Comparison of ENCODE assay signal across 9 cellular contexts in genomic region chr10:32413513-32413912, GRCh38. TPM values are rescaled to one million over a fixed set of nuclear protein-coding genes. Genes with fewer than 3 reads are reported as not detected.
DNase-seq lines count a peak whose midpoint lies in the region; ATAC-seq and TF ChIP-seq lines count a peak whose summit lies in the region.
"Had no signal": no experiment of that assay in that cellular context is flagged by ENCODE, and none has a peak within 500 bp of the region (broad histone marks: within the 10 kb centered on the region; RNA-seq: fewer than 3 reads in every experiment).

No MANE protein-coding gene starts in this region.

- CTCF ChIA-PET in activated CD4-positive, alpha-beta memory T cell treated with anti-CD3 and anti-CD28 coated beads for 36 hours (lab: Charles Lee), result no interaction called here

- H3K36me3 Mint-ChIP-seq in activated CD4-positive, alpha-beta memory T cell treated with anti-CD3 and anti-CD28 coated beads for 36 hours, result no peaks in the 10 kb centered on the region
- H3K36me3 Mint-ChIP-seq: WTC11 had no signal

- H3K27me3 ChIP-seq in H7 (ENCODE audit: control insufficient read depth, insufficient read depth, low read length) (no peaks in the 10 kb centered on the region), aorta (ENCODE audit: control insufficient read depth in 1 of 2, insufficient read depth in 2 of 2, low read length in 1 of 2) (no peaks in the 10 kb centered on the region)
- H3K27me3 ChIP-seq: upper lobe of left lung had no signal

- H3K9me3 Mint-ChIP-seq in activated CD4-positive, alpha-beta memory T cell treated with anti-CD3 and anti-CD28 coated beads for 36 hours, result no peaks in the 10 kb centered on the region
- H3K9me3 Mint-ChIP-seq: WTC11 had no signal

- H3K9me3 ChIP-seq in aorta (ENCODE audit: control insufficient read depth, low read length), result no peaks in the 10 kb centered on the region
- H3K9me3 ChIP-seq: upper lobe of left lung had no signal

- POLR2A ChIA-PET in activated CD4-positive, alpha-beta memory T cell treated with anti-CD3 and anti-CD28 coated beads for 36 hours (lab: Charles Lee), result interaction anchor here (1.1 to 1.4 kb wide), 2 partner anchors 32 to 35 kb away, joined by 6 to 7 read pairs; no protein-coding TSS in a partner anchor

- no peaks in the 10 kb centered on the region for H3K27me3 Mint-ChIP-seq in activated CD4-positive, alpha-beta memory T cell treated with anti-CD3 and anti-CD28 coated beads for 36 hours

- H3K4me3 Mint-ChIP-seq in activated CD4-positive, alpha-beta memory T cell treated with anti-CD3 and anti-CD28 coated beads for 36 hours, result no peak overlapping the region
- H3K4me3 Mint-ChIP-seq: WTC11 had no signal

- peak; percentile 79 for DNase-seq in activated CD4-positive, alpha-beta memory T cell treated with anti-CD3 and anti-CD28 coated beads for 36 hours
- peak; percentile 77 for DNase-seq in fibroblast of villous mesenchyme (ENCODE audit: low read depth)
- peak; percentile 9 for DNase-seq in stimulated activated CD8-positive, alpha-beta memory T cell treated with anti-CD3 and anti-CD28 coated beads, Interleukin-12 subunit alpha, Interleukin-12 subunit beta, amount 100 ng/mL, for 4 hours (ENCODE audit: low read depth)
- DNase-seq in SK-N-DZ (ENCODE audit: low spot score), result no peak
- DNase-seq in H7, result no peak
- DNase-seq in aorta, result no peak
- DNase-seq: upper lobe of left lung had no signal

- intact Hi-C loops in activated CD4-positive, alpha-beta memory T cell treated with anti-CD3 and anti-CD28 coated beads for 36 hours (cut with micrococcal nuclease), result loop anchor here (1.0 to 2.0 kb wide), 4 partner anchors 33 to 591 kb away; partner anchors contain the start of gene CCDC7
- intact Hi-C loops in aorta (cut with DNase I), result no loop called here

- peak overlapping the region; percentile 26 for H3K27ac Mint-ChIP-seq in activated CD4-positive, alpha-beta memory T cell treated with anti-CD3 and anti-CD28 coated beads for 36 hours
- H3K27ac Mint-ChIP-seq: WTC11 had no signal

- no peaks in the 10 kb centered on the region for H3K36me3 ChIP-seq in H7 (replicated peaks; ENCODE audit: control insufficient read depth, insufficient read depth, low read length)
- H3K36me3 ChIP-seq in aorta (ENCODE audit: control insufficient read depth in 1 of 2, insufficient read depth in 2 of 2, low read length in 1 of 2), result no peaks in the 10 kb centered on the region
- H3K36me3 ChIP-seq: upper lobe of left lung had no signal

- no peak overlapping the region for H3K27ac ChIP-seq in aorta (ENCODE audit: low read depth in 1 of 2, low read length in 2 of 2)
- H3K27ac ChIP-seq: upper lobe of left lung had no signal

- H3K4me1 Mint-ChIP-seq in activated CD4-positive, alpha-beta memory T cell treated with anti-CD3 and anti-CD28 coated beads for 36 hours (ENCODE audit: low read depth), result peaks cover 17% of the 10 kb centered on the region
- H3K4me1 Mint-ChIP-seq: WTC11 had no signal

- H3K4me3 ChIP-seq in fibroblast of villous mesenchyme (ENCODE audit: low read depth, low read length) (no peak overlapping the region), H7 (ENCODE audit: insufficient read depth, low read depth, low read length) (no peak overlapping the region), aorta (ENCODE audit: low read length in 2 of 2) (no peak overlapping the region)
- H3K4me3 ChIP-seq: upper lobe of left lung had no signal

- H3K4me1 ChIP-seq in aorta (ENCODE audit: control insufficient read depth in 1 of 2, insufficient read depth in 2 of 2, low read length in 2 of 2), result peaks cover 0 to 1% of the 10 kb centered on the region in 2 donors

- ATAC-seq in HG02870 (IDR thresholded peaks at IDR 0.05; ENCODE audit: unreplicated experiment), result peak; percentile 37
- no peak for ATAC-seq in aorta (ENCODE audit: low FRiP score)
- ATAC-seq: WTC11 had no signal

- no peak for TF ChIP-seq CTCF in fibroblast of villous mesenchyme (IDR thresholded peaks at IDR 0.05; ENCODE audit: insufficient read depth, low read depth, low read length)

- 61 to 76% methylated on average over 2 of the region's 2 CpGs for WGBS in aorta, 2 donors

RNA-seq across cellular contexts. Expression of gene CCDC7, which starts 32.4 kb away (rescaled TPM):
- total RNA-seq in activated CD4-positive, alpha-beta memory T cell treated with anti-CD3 and anti-CD28 coated beads for 36 hours, result 10 to 100 TPM in 1 of 2 experiments, 1 to 10 TPM in 1; 8.6 to 11.6 TPM
- total RNA-seq in fibroblast of villous mesenchyme (9.3 and 20.3 TPM in 2 replicates), aorta (10 to 100 TPM; 46.7 to 47.2 TPM)
- polyA plus RNA-seq in SK-N-DZ (2014; cell fraction: cytosol; rRNA removed), result 0.19 and 1.1 TPM in 2 replicates
- polyA plus RNA-seq in SK-N-DZ (2014; cell fraction: nucleus; rRNA removed), result 1.7 and 2.2 TPM in 2 replicates
- 0.24 and 2.7 TPM in 2 replicates for total RNA-seq in H7 (2014; rRNA removed; shearing (Covaris generic))
- 1 to 10 TPM in 1 of 2 donors, under 1 TPM in 1; 0.25 to 1.8 TPM for polyA plus RNA-seq in aorta

Comparison
In these comparisons a context has a peak if more than half of its experiments do, and no peak if none do; other contexts are left out.
1. DNase-seq: peak in activated CD4-positive, alpha-beta memory T cell treated with anti-CD3 and anti-CD28 coated beads for 36 hours (single experiment), fibroblast of villous mesenchyme (single experiment) and stimulated activated CD8-positive, alpha-beta memory T cell treated with anti-CD3 and anti-CD28 coated beads, Interleukin-12 subunit alpha, Interleukin-12 subunit beta, amount 100 ng/mL, for 4 hours (single experiment); none in SK-N-DZ (single experiment), H7 (single experiment) and aorta (0 of 2).